Comparison of ENCODE assay signal across 10 cellular contexts in the genomic region with DNA sequence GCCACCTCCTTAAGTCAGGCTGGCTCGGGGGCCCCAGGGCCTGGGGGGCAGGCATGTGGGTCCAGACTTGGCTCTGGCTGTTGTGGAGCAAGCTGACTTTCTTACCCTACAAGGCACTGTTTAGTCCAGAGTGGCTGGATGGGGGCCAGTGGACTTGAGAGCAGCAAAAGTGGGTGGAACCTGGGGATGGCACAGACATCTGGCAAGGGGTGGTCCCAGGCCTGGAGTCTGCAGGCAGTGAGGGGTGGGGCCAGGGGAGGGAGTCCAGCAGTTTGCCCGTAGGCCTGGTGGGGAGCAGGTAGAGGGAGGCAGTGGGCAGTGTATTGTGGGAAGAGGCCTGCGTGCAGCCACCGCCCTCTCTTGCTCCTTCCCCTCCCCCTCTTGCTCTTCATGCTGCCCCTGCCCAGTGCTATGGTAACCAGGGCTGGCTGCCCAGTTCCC. TPM values are rescaled to one million over a fixed set of nuclear protein-coding genes. Genes with fewer than 3 reads are reported as not detected.
DNase-seq lines count a peak whose midpoint lies in the region; ATAC-seq and TF ChIP-seq lines count a peak whose summit lies in the region.
"Had no signal": no experiment of that assay in that cellular context is flagged by ENCODE, and none has a peak within 500 bp of the region (broad histone marks: within the 10 kb centered on the region; RNA-seq: fewer than 3 reads in every experiment).

No MANE protein-coding gene starts in this region.

- CTCF ChIA-PET in PC-3 (lab: Charles Lee) = interaction anchor here (0.7 to 1.1 kb wide), 3 partner anchors 51 to 76 kb away, joined by 3 to 9 read pairs (median 7); a partner anchor contains a TSS

- H3K79me2 ChIP-seq in PC-3 (ENCODE audit: low read length) = no peaks in the 10 kb centered on the region

- H3K9me2 ChIP-seq in PC-3 (replicated peaks; ENCODE audit: low read length) = no peaks in the 10 kb centered on the region

- no peaks in the 10 kb centered on the region for H4K20me1 ChIP-seq in PC-3 (ENCODE audit: low read length)

- no peaks in the 10 kb centered on the region for H3K9me3 Mint-ChIP-seq in stimulated activated memory B cell treated with anti-CD40 and anti-IgM and Interleukin-4, amounts not matched to agents 10 μg/mL and 1 μg/mL and 100 μg/mL, for 72 hours

- H3K36me3 Mint-ChIP-seq in stimulated activated memory B cell treated with anti-CD40 and anti-IgM and Interleukin-4, amounts not matched to agents 10 μg/mL and 1 μg/mL and 100 μg/mL, for 72 hours = no peaks in the 10 kb centered on the region

- H3K27ac Mint-ChIP-seq in stimulated activated memory B cell treated with anti-CD40 and anti-IgM and Interleukin-4, amounts not matched to agents 10 μg/mL and 1 μg/mL and 100 μg/mL, for 72 hours = no peak overlapping the region

- BruUV-seq in PC-3 (replicated peaks; lab: Mats Ljungman, UMichigan) = no TSS peak

- H3K9me3 ChIP-seq in PC-3 (ENCODE audit: low read length) = no peaks in the 10 kb centered on the region

- TF ChIP-seq CTCF in PC-3 (conservative IDR thresholded peaks at IDR 0.05; ENCODE audit: low read depth, low read length) (no peak), foreskin fibroblast (IDR thresholded peaks at IDR 0.05; ENCODE audit: low read depth, low read length) (no peak)

- DNase-seq in EH (ENCODE audit: low read depth) = peak; percentile 98
- peak; percentile 78 for DNase-seq in PC-3
- DNase-seq in foreskin fibroblast = peak; percentile 87 to 95
- DNase-seq in renal cortical epithelial cell (ENCODE audit: low read depth) = peak; percentile 29
- no peak for DNase-seq in KG1 (lab: John Stamatoyannopoulos, UW)
- DNase-seq in activated naive CD4-positive, alpha-beta T cell treated with anti-CD3 and anti-CD28 coated beads, Interleukin-2, amount 50 U/mL, for 16 hours = no peak
- DNase-seq: stimulated activated CD4-positive, alpha-beta T cell treated with anti-CD3 and anti-CD28 coated beads, Interleukin-4, amount 100 ng/mL, for 1 hour had no signal

- H3K4me1 ChIP-seq in PC-3 (ENCODE audit: insufficient read depth, low read length) = peaks cover 56% of the 10 kb centered on the region

- POLR2A ChIA-PET in PC-3 (lab: Charles Lee; ENCODE audit: unreplicated experiment) = interaction anchor here (1.3 to 1.7 kb wide), 2 partner anchors 12 to 44 kb away, joined by 4 to 11 read pairs; no protein-coding TSS in a partner anchor

- peaks cover 2% of the 10 kb centered on the region; the same call in 1 of the 2 replicates for H3K36me3 ChIP-seq in PC-3 (ENCODE audit: low read depth, low read length)

- peak overlapping the region; percentile 73; the same call in 1 of the 2 replicates for H2AFZ ChIP-seq in PC-3 (ENCODE audit: low read length)

- H3K4me2 ChIP-seq in PC-3 (ENCODE audit: low read length) = peak overlapping the region; percentile 78

- H3F3A ChIP-seq in PC-3 (ENCODE audit: low read length, unreplicated experiment) = no peaks in the 10 kb centered on the region

- H3K4me1 Mint-ChIP-seq in stimulated activated memory B cell treated with anti-CD40 and anti-IgM and Interleukin-4, amounts not matched to agents 10 μg/mL and 1 μg/mL and 100 μg/mL, for 72 hours = peaks cover 17% of the 10 kb centered on the region

- H3K27me3 Mint-ChIP-seq in stimulated activated memory B cell treated with anti-CD40 and anti-IgM and Interleukin-4, amounts not matched to agents 10 μg/mL and 1 μg/mL and 100 μg/mL, for 72 hours = peaks cover 64% of the 10 kb centered on the region

- peak overlapping the region; percentile 62 for H3K9ac ChIP-seq in PC-3 (ENCODE audit: low read length)

- peak; percentile 14 for ATAC-seq in PC-3
- ATAC-seq in stimulated activated memory B cell treated with anti-CD40 and anti-IgM and Interleukin-4, amounts not matched to agents 10 μg/mL and 1 μg/mL and 100 μg/mL, for 72 hours = no peak
- no peak for ATAC-seq in GM19452 (IDR thresholded peaks at IDR 0.05; ENCODE audit: unreplicated experiment)

- intact Hi-C loops in PC-3 (cut with micrococcal nuclease) = loop anchor here (2.0 kb wide), 1 partner anchor 51 kb away; no protein-coding TSS in a partner anchor

- H3K4me3 ChIP-seq in PC-3 (ENCODE audit: low read length) (peak overlapping the region; percentile 47), foreskin fibroblast (ENCODE audit: low read depth in 1 of 2, low read length in 2 of 2) (peak overlapping the region; percentile 2 to 5)

- H3K27me3 ChIP-seq in PC-3 (ENCODE audit: low read length) = no peaks in the 10 kb centered on the region

- peak overlapping the region; percentile 92 for H3K27ac ChIP-seq in PC-3 (ENCODE audit: low read length)

- no peak overlapping the region for H3K4me3 Mint-ChIP-seq in stimulated activated memory B cell treated with anti-CD40 and anti-IgM and Interleukin-4, amounts not matched to agents 10 μg/mL and 1 μg/mL and 100 μg/mL, for 72 hours

RNA-seq across cellular contexts. Expression of a gene that starts 19.1 kb away (rescaled TPM):
- total RNA-seq in PC-3 (2014; rRNA removed) = 30.7 and 45.2 TPM in 2 replicates
- 2.3 and 10.8 TPM in 2 replicates for total RNA-seq in renal cortical epithelial cell

RNA-seq across cellular contexts. Expression of a gene that starts 35.5 kb away (rescaled TPM):
- total RNA-seq in PC-3 (2014; rRNA removed) = not detected in 2 replicates
- 0.30 and 0.69 TPM in 2 replicates for total RNA-seq in renal cortical epithelial cell
- total RNA-seq: glomerular endothelial cell had no signal

RNA-seq across cellular contexts. Expression of a gene that starts 45.0 kb away (rescaled TPM):
- 78.1 and 85.7 TPM in 2 replicates for total RNA-seq in PC-3 (2014; rRNA removed)
- 32.0 and 43.2 TPM in 2 replicates for total RNA-seq in renal cortical epithelial cell

Comparison
In these comparisons a context has a peak if more than half of its experiments do, and no peak if none do; other contexts are left out.
1. DNase-seq: peak in EH (single experiment), PC-3 (single experiment), foreskin fibroblast (2 of 2) and renal cortical epithelial cell (single experiment); none in KG1 (single experiment) and activated naive CD4-positive, alpha-beta T cell treated with anti-CD3 and anti-CD28 coated beads, Interleukin-2, amount 50 U/mL, for 16 hours (single experiment).